12 cellular contexts compared by ENCODE assay signal in genomic region chr15:101091080-101092017, GRCh38.
DNase-seq lines count a peak whose midpoint lies in the region; ATAC-seq, FAIRE-seq and TF ChIP-seq lines count a peak whose summit lies in the region.
"Had no signal": no experiment of that assay in that cellular context is flagged by ENCODE, and none has a peak within 500 bp of the region (broad histone marks: within the 10 kb centered on the region; RNA-seq: fewer than 3 reads in every experiment).

No MANE protein-coding gene starts in this region.

- intact Hi-C loops in adrenal gland (cut with DNase I), result no loop called here
- intact Hi-C loops in activated CD4-positive, alpha-beta T cell treated with anti-CD3 and anti-CD28 coated beads, Interleukin-2, amount 10 ng/mL, durations not matched to agents 24 days and 14 days (cut with micrococcal nuclease), result loop anchor here (5.0 kb wide), 1 partner anchor 116 kb away; no protein-coding TSS in a partner anchor

- WGBS in adrenal gland, 4 donors, result 26 to 49% (median 31%) methylated on average over 16 to 20 of the region's 20 CpGs

- H3K27ac ChIP-seq in adrenal gland (peak overlapping the region in 4 of 5 donors; percentile 23 to 90 (median 80)), foreskin keratinocyte (no peak overlapping the region)
- H3K27ac ChIP-seq: neutrophil had no signal

- ATAC-seq in foreskin keratinocyte, result peak; percentile 16
- no peak for ATAC-seq in activated T-cell treated with anti-CD3 and anti-CD28 coated beads, Interleukin-2, amount 50 U/mL, for 4 hours

- no peaks in the 10 kb centered on the region for H3K27me3 ChIP-seq in adrenal gland
- peaks cover 7% of the 10 kb centered on the region for H3K27me3 ChIP-seq in foreskin keratinocyte
- H3K27me3 ChIP-seq: neutrophil had no signal

- H3K27me3 Mint-ChIP-seq in activated CD4-positive, alpha-beta T cell treated with anti-CD3 and anti-CD28 coated beads, Interleukin-2, amount 10 ng/mL, durations not matched to agents 24 days and 14 days, result peaks cover 8% of the 10 kb centered on the region
- H3K27me3 Mint-ChIP-seq in activated T-cell treated with anti-CD3 and anti-CD28 coated beads, Interleukin-2, amount 50 U/mL, for 4 hours (ENCODE audit: low read depth), result peaks cover 1% of the 10 kb centered on the region

- H3K36me3 Mint-ChIP-seq in activated CD4-positive, alpha-beta T cell treated with anti-CD3 and anti-CD28 coated beads, Interleukin-2, amount 10 ng/mL, durations not matched to agents 24 days and 14 days (ENCODE audit: low read depth), result no peaks in the 10 kb centered on the region
- H3K36me3 Mint-ChIP-seq in activated T-cell treated with anti-CD3 and anti-CD28 coated beads, Interleukin-2, amount 50 U/mL, for 4 hours (ENCODE audit: insufficient read depth), result no peaks in the 10 kb centered on the region

- FAIRE-seq in GM19239 (lab: Jason Lieb, UNC), result no peak
- FAIRE-seq: colon had no signal

- H3K4me1 ChIP-seq in adrenal gland (replicated peaks in 1 of 2) (peaks cover 8 to 35% of the 10 kb centered on the region in 2 donors), foreskin keratinocyte (no peaks in the 10 kb centered on the region)

- TF ChIP-seq POLR2A in adrenal gland (IDR thresholded peaks at IDR 0.05), result no peak

- H3K9me3 ChIP-seq in adrenal gland (replicated peaks in 1 of 3), result no peaks in the 10 kb centered on the region
- H3K9me3 ChIP-seq: neutrophil had no signal

- TF ChIP-seq CTCF in adrenal gland (IDR thresholded peaks at IDR 0.05) (no peak), foreskin keratinocyte (conservative IDR thresholded peaks at IDR 0.05) (no peak)

- H3K4me3 Mint-ChIP-seq in activated CD4-positive, alpha-beta T cell treated with anti-CD3 and anti-CD28 coated beads, Interleukin-2, amount 10 ng/mL, durations not matched to agents 24 days and 14 days, result no peak overlapping the region
- H3K4me3 Mint-ChIP-seq in activated T-cell treated with anti-CD3 and anti-CD28 coated beads, Interleukin-2, amount 50 U/mL, for 4 hours, result no peak overlapping the region

- peaks cover 11% of the 10 kb centered on the region for H3K4me1 Mint-ChIP-seq in activated CD4-positive, alpha-beta T cell treated with anti-CD3 and anti-CD28 coated beads, Interleukin-2, amount 10 ng/mL, durations not matched to agents 24 days and 14 days
- H3K4me1 Mint-ChIP-seq in activated T-cell treated with anti-CD3 and anti-CD28 coated beads, Interleukin-2, amount 50 U/mL, for 4 hours (ENCODE audit: low read depth), result no peaks in the 10 kb centered on the region

- H3K4me3 ChIP-seq in adrenal gland, result no peak overlapping the region

- no peaks in the 10 kb centered on the region for H3K36me3 ChIP-seq in adrenal gland (replicated peaks in 1 of 2)
- H3K36me3 ChIP-seq: neutrophil had no signal

- DNase-seq in A172 (ENCODE audit: low spot score) (peak; percentile 67), adrenal gland (peak; percentile 62 to 86 (median 81)), foreskin keratinocyte (no peak), nucleus accumbens (lab: John Stamatoyannopoulos, UW) (peak in 37 of 56 donors; percentile 9 to 68 (median 36)), GM19239 (ENCODE audit: insufficient read length, low spot score) (no peak), NCI-H446 (lab: John Stamatoyannopoulos, UW) (no peak)
- no peak for DNase-seq in activated CD4-positive, alpha-beta T cell treated with anti-CD3 and anti-CD28 coated beads, Interleukin-2, amount 10 ng/mL, durations not matched to agents 24 days and 14 days
- DNase-seq in activated T-cell treated with anti-CD3 and anti-CD28 coated beads, Interleukin-2, amount 50 U/mL, for 4 hours, result no peak
- DNase-seq: AML-193, NCI-H1436 treated with DMSO at 0.1 percent for 48 hours had no signal

- H3K27ac Mint-ChIP-seq in activated CD4-positive, alpha-beta T cell treated with anti-CD3 and anti-CD28 coated beads, Interleukin-2, amount 10 ng/mL, durations not matched to agents 24 days and 14 days, result no peak overlapping the region

- peaks cover 11% of the 10 kb centered on the region for H3K9me3 Mint-ChIP-seq in activated CD4-positive, alpha-beta T cell treated with anti-CD3 and anti-CD28 coated beads, Interleukin-2, amount 10 ng/mL, durations not matched to agents 24 days and 14 days
- no peaks in the 10 kb centered on the region for H3K9me3 Mint-ChIP-seq in activated T-cell treated with anti-CD3 and anti-CD28 coated beads, Interleukin-2, amount 50 U/mL, for 4 hours

Comparison
In these comparisons a context has a peak if more than half of its experiments do, and no peak if none do; other contexts are left out.
1. DNase-seq: peak in A172 (single experiment), adrenal gland (7 of 7) and nucleus accumbens (37 of 56); none in foreskin keratinocyte (0 of 2), GM19239 (single experiment), NCI-H446 (0 of 2), activated CD4-positive, alpha-beta T cell treated with anti-CD3 and anti-CD28 coated beads, Interleukin-2, amount 10 ng/mL, durations not matched to agents 24 days and 14 days (single experiment) and activated T-cell treated with anti-CD3 and anti-CD28 coated beads, Interleukin-2, amount 50 U/mL, for 4 hours (single experiment).